In genomic region chr15:35545825-35546580, GRCh38 we compare ENCODE assay signal across 8 cellular contexts. TPM values are rescaled to one million over a fixed set of nuclear protein-coding genes. Genes with fewer than 3 reads are reported as not detected.
DNase-seq lines count a peak whose midpoint lies in the region; ATAC-seq lines count a peak whose summit lies in the region.

Gene DPH6 (minus strand): TSS chr15:35546165. CDS start chr15:35546141, 24 bp downstream.

- peak within 1 kb of the TSS; percentile 94 for H3K27ac ChIP-seq in cingulate gyrus (ENCODE audit: low read depth, low read length)

- peak; percentile 46 to 57 for DNase-seq in AML-193 (lab: John Stamatoyannopoulos, UW)
- peak; percentile 44 for DNase-seq in NCI-H510A (lab: John Stamatoyannopoulos, UW)
- DNase-seq in activated CD4-positive, alpha-beta T cell treated with anti-CD3 and anti-CD28 coated beads for 36 hours = peak; percentile 87
- peak; percentile 83 for DNase-seq in left lobe of liver (ENCODE audit: low spot score)
- peak; percentile 84 for DNase-seq in stimulated activated CD4-positive, alpha-beta T cell treated with anti-CD3 and anti-CD28 coated beads, Interleukin-2, amount 100 ng/mL, for 24 hours

- peaks cover 2% of the 10 kb centered on the region for H3K36me3 Mint-ChIP-seq in activated CD4-positive, alpha-beta T cell treated with anti-CD3 and anti-CD28 coated beads for 36 hours (ENCODE audit: low read depth)

- CTCF ChIA-PET in activated CD4-positive, alpha-beta T cell treated with anti-CD3 and anti-CD28 coated beads for 36 hours (lab: Charles Lee) = interaction anchor here (0.5 kb wide), 1 partner anchor 1550 kb away, joined by 3 read pairs; no protein-coding TSS in a partner anchor

- peak within 1 kb of the TSS; percentile 99 for H3K27ac Mint-ChIP-seq in activated CD4-positive, alpha-beta T cell treated with anti-CD3 and anti-CD28 coated beads for 36 hours

- peaks cover 23% of the 10 kb centered on the region for H3K4me1 Mint-ChIP-seq in activated CD4-positive, alpha-beta T cell treated with anti-CD3 and anti-CD28 coated beads for 36 hours

- intact Hi-C loops in activated CD4-positive, alpha-beta T cell treated with anti-CD3 and anti-CD28 coated beads for 36 hours (cut with DNase I, micrococcal nuclease) = loop anchor here (1.0 to 10.0 kb wide), 10 partner anchors 111 to 1555 kb away; partner anchors contain the start of genes ZNF770 (in 2 of the 2), AVEN (in 1 of the 2), CDIN1 (in 1 of the 2) and GOLGA8A (in 1 of the 2)

- no peaks in the 10 kb centered on the region for H3K9me3 Mint-ChIP-seq in activated CD4-positive, alpha-beta T cell treated with anti-CD3 and anti-CD28 coated beads for 36 hours (ENCODE audit: low read depth)

- ATAC-seq in GM19023 (IDR thresholded peaks at IDR 0.05; ENCODE audit: unreplicated experiment) (peak; percentile 92), HG03196 (IDR thresholded peaks at IDR 0.05; ENCODE audit: unreplicated experiment) (peak; percentile 92), left lobe of liver (peak; percentile 93)
- peak; percentile 89 for ATAC-seq in activated CD4-positive, alpha-beta T cell treated with anti-CD3 and anti-CD28 coated beads for 36 hours

- H3K4me3 Mint-ChIP-seq in activated CD4-positive, alpha-beta T cell treated with anti-CD3 and anti-CD28 coated beads for 36 hours = peak within 1 kb of the TSS; percentile 95

- H3K27me3 Mint-ChIP-seq in activated CD4-positive, alpha-beta T cell treated with anti-CD3 and anti-CD28 coated beads for 36 hours = no peaks in the 10 kb centered on the region

- POLR2A ChIA-PET in activated CD4-positive, alpha-beta T cell treated with anti-CD3 and anti-CD28 coated beads for 36 hours (lab: Charles Lee) = no interaction called here

RNA-seq across cellular contexts. Expression of gene DPH6, which starts in this region (rescaled TPM):
- total RNA-seq in activated CD4-positive, alpha-beta T cell treated with anti-CD3 and anti-CD28 coated beads for 36 hours = 10 to 100 TPM in 1 of 2 experiments, 1 to 10 TPM in 1; 8.1 to 14.0 TPM
- total RNA-seq in left lobe of liver = 7.3 TPM

Comparison
In these comparisons a context has a peak if more than half of its experiments do, and no peak if none do; other contexts are left out.
1. Peak in every context shown above with its lines: DNase-seq, ATAC-seq and H3K27ac ChIP-seq.